8 cellular contexts compared by ENCODE assay signal in genomic region chr1:151993734-151994496, GRCh38. TPM values are rescaled to one million over a fixed set of nuclear protein-coding genes. Genes with fewer than 3 reads are reported as not detected.
A peak's percentile ranks its signal among the peaks of the same experiment; 100 is the strongest.
DNase-seq lines count a peak whose midpoint lies in the region.

Gene S100A10 (minus strand): TSS chr1:151993859. CDS start chr1:151986230, 7,629 bp downstream.

- no peaks in the 10 kb centered on the region for H3K36me3 ChIP-seq in endocrine pancreas (ENCODE audit: control insufficient read depth, insufficient read depth, low read length)

- H3K4me3 ChIP-seq in endocrine pancreas (ENCODE audit: control insufficient read depth, insufficient read depth, low read length) = peak within 1 kb of the TSS; percentile 23

- peak; percentile 80 for DNase-seq in DMS 273 (lab: John Stamatoyannopoulos, UW; ENCODE audit: unreplicated experiment)
- DNase-seq in DMS 273 treated with DMSO at 0.1 percent for 48 hours (lab: John Stamatoyannopoulos, UW) = no peak
- peak; percentile 72 for DNase-seq in NCI-H748 (lab: John Stamatoyannopoulos, UW; ENCODE audit: unreplicated experiment)
- peak; percentile 54 to 58 for DNase-seq in activated CD8-positive, alpha-beta memory T cell treated with anti-CD3 and anti-CD28 coated beads for 4 hours (ENCODE audit: low read depth in 2 of 2)
- DNase-seq in mesenteric fat pad (ENCODE audit: low spot score) = peak; percentile 94
- peak; percentile 76 for DNase-seq in stimulated activated CD8-positive, alpha-beta memory T cell treated with anti-CD3 and anti-CD28 coated beads, Interleukin-4, amount 100 ng/mL, for 48 hours
- no peak for DNase-seq in cortex of kidney (lab: John Stamatoyannopoulos, UW)

- no peaks in the 10 kb centered on the region for H3K27me3 ChIP-seq in endocrine pancreas (ENCODE audit: control insufficient read depth, insufficient read depth, low read length)

- H3K9me3 ChIP-seq in endocrine pancreas (ENCODE audit: control insufficient read depth, low read length) = no peaks in the 10 kb centered on the region

- H3K9ac ChIP-seq in endocrine pancreas (ENCODE audit: control insufficient read depth, insufficient read depth, low read length) = peak within 1 kb of the TSS; percentile 73

- peaks cover 5% of the 10 kb centered on the region for H3K4me1 ChIP-seq in endocrine pancreas (ENCODE audit: control insufficient read depth, insufficient read depth, low read length)

RNA-seq across cellular contexts. Expression of gene S100A10, which starts in this region (rescaled TPM):
- total RNA-seq in mesenteric fat pad = 650 TPM

Comparison
In these comparisons a context has a peak if more than half of its experiments do, and no peak if none do; other contexts are left out.
1. DNase-seq: peak in DMS 273 (single experiment), NCI-H748 (single experiment), activated CD8-positive, alpha-beta memory T cell treated with anti-CD3 and anti-CD28 coated beads for 4 hours (2 of 2), mesenteric fat pad (single experiment) and stimulated activated CD8-positive, alpha-beta memory T cell treated with anti-CD3 and anti-CD28 coated beads, Interleukin-4, amount 100 ng/mL, for 48 hours (single experiment); none in DMS 273 treated with DMSO at 0.1 percent for 48 hours (single experiment) and cortex of kidney (single experiment).